ENCODE assay signal across 18 cellular contexts in genomic region chr15:91023720-91024119, GRCh38. TPM values are rescaled to one million over a fixed set of nuclear protein-coding genes. Genes with fewer than 3 reads are reported as not detected.
DNase-seq lines count a peak whose midpoint lies in the region; ATAC-seq and TF ChIP-seq lines count a peak whose summit lies in the region.
"Had no signal": no experiment of that assay in that cellular context is flagged by ENCODE, and none has a peak within 500 bp of the region (broad histone marks: within the 10 kb centered on the region; RNA-seq: fewer than 3 reads in every experiment).

No MANE protein-coding gene starts in this region.

- no peaks in the 10 kb centered on the region for H3K36me3 Mint-ChIP-seq in natural killer cell
- H3K36me3 Mint-ChIP-seq in natural killer cell treated with Interleukin-12 subunit alpha and Interleukin-12 subunit beta and Interleukin-15 and Interleukin-18, amount 100 ng/mL, for 72 hours = no peaks in the 10 kb centered on the region
- no peaks in the 10 kb centered on the region for H3K36me3 Mint-ChIP-seq in naive B cell
- peaks cover 8% of the 10 kb centered on the region for H3K36me3 Mint-ChIP-seq in stimulated activated effector memory CD8-positive, alpha-beta T cell treated with anti-CD3 and anti-CD28 coated beads, Interleukin-12 subunit alpha, Interleukin-12 subunit beta, amount 100 ng/mL, for 72 hours

- no peaks in the 10 kb centered on the region for H3K36me3 ChIP-seq in Karpas-422 (ENCODE audit: insufficient read depth, low read length)
- 0 out of 2 replicates have a peak, but pooled peaks cover 3% of the 10 kb centered on the region for H3K36me3 ChIP-seq in WERI-Rb-1

- no peaks in the 10 kb centered on the region for H4K20me1 ChIP-seq in Karpas-422 (ENCODE audit: insufficient read depth, low read depth, low read length)

- H3K4me1 ChIP-seq in Karpas-422 (ENCODE audit: low read length) = peaks cover 24% of the 10 kb centered on the region

- H3K4me1 Mint-ChIP-seq in natural killer cell (peaks cover 13 to 39% of the 10 kb centered on the region in 2 donors), naive B cell (peaks cover 31 to 40% (median 40%) of the 10 kb centered on the region in 3 donors)
- H3K4me1 Mint-ChIP-seq in natural killer cell treated with Interleukin-12 subunit alpha and Interleukin-12 subunit beta and Interleukin-15 and Interleukin-18, amount 100 ng/mL, for 72 hours (ENCODE audit: low read depth in 2 of 2) = peaks cover 22 to 32% of the 10 kb centered on the region in 2 donors
- peaks cover 30% of the 10 kb centered on the region for H3K4me1 Mint-ChIP-seq in stimulated activated effector memory CD8-positive, alpha-beta T cell treated with anti-CD3 and anti-CD28 coated beads, Interleukin-12 subunit alpha, Interleukin-12 subunit beta, amount 100 ng/mL, for 72 hours

- H3K79me2 ChIP-seq in Karpas-422 (ENCODE audit: low read length) = peaks cover 37% of the 10 kb centered on the region

- no peaks in the 10 kb centered on the region for H3K27me3 Mint-ChIP-seq in natural killer cell (ENCODE audit: low read depth in 2 of 2)
- no peaks in the 10 kb centered on the region for H3K27me3 Mint-ChIP-seq in natural killer cell treated with Interleukin-12 subunit alpha and Interleukin-12 subunit beta and Interleukin-15 and Interleukin-18, amount 100 ng/mL, for 72 hours
- H3K27me3 Mint-ChIP-seq in naive B cell = no peaks in the 10 kb centered on the region

- ATAC-seq in natural killer cell = no peak
- no peak for ATAC-seq in natural killer cell treated with Interleukin-12 subunit alpha and Interleukin-12 subunit beta and Interleukin-15 and Interleukin-18, amount 100 ng/mL, for 72 hours
- ATAC-seq in naive B cell (ENCODE audit: low read depth in 2 of 2) = no peak
- no peak for ATAC-seq in stimulated activated effector memory CD8-positive, alpha-beta T cell treated with anti-CD3 and anti-CD28 coated beads, Interleukin-12 subunit alpha, Interleukin-12 subunit beta, amount 100 ng/mL, for 72 hours
- ATAC-seq: Right ventricle myocardium inferior had no signal

- peak overlapping the region; percentile 98 for H3K4me2 ChIP-seq in Karpas-422 (ENCODE audit: low read depth, low read length, poor library complexity, severe bottlenecking)

- H3K27me3 ChIP-seq in Karpas-422 (ENCODE audit: low read length) (no peaks in the 10 kb centered on the region), WERI-Rb-1 (ENCODE audit: insufficient read depth, low read depth, severe bottlenecking) (no peaks in the 10 kb centered on the region)
- H3K27me3 ChIP-seq: BLaER1 treated with 17β-estradiol and CSF1 and Interleukin-3, amounts not matched to agents 10 nM and 100 nM; MG63 had no signal

- no peak for DNase-seq in natural killer cell
- no peak for DNase-seq in natural killer cell treated with Interleukin-12 subunit alpha and Interleukin-12 subunit beta and Interleukin-15 and Interleukin-18, amount 100 ng/mL, for 72 hours (ENCODE audit: low spot score)
- DNase-seq in Karpas-422 = no peak
- no peak for DNase-seq in naive B cell
- no peak for DNase-seq in stimulated activated effector memory CD8-positive, alpha-beta T cell treated with anti-CD3 and anti-CD28 coated beads, Interleukin-12 subunit alpha, Interleukin-12 subunit beta, amount 100 ng/mL, for 72 hours (ENCODE audit: low spot score in 2 of 2)
- DNase-seq in activated CD4-positive, CD25-positive, alpha-beta regulatory T cell treated with anti-CD3 and anti-CD28 coated beads, Interleukin-2, amount 50 U/mL, for 72 hours = no peak
- no peak for DNase-seq in mesenteric fat pad (ENCODE audit: low spot score)
- DNase-seq in WERI-Rb-1 = no peak
- DNase-seq: DMS79, HFFc6, MG63, NCI-H1048, NCI-H1436, NCI-H2029, NCI-H2171, NCI-H69 had no signal

- H3K4me3 ChIP-seq in Karpas-422 (ENCODE audit: low read length) (no peak overlapping the region), WERI-Rb-1 (ENCODE audit: low read depth, low read length) (no peak overlapping the region)

- no peak overlapping the region for H3K9ac ChIP-seq in Karpas-422 (ENCODE audit: low read length)

- H2AFZ ChIP-seq in Karpas-422 (ENCODE audit: low read length) = no peak overlapping the region

- H3K9me3 Mint-ChIP-seq in natural killer cell (no peaks in the 10 kb centered on the region), naive B cell (no peaks in the 10 kb centered on the region)
- no peaks in the 10 kb centered on the region for H3K9me3 Mint-ChIP-seq in natural killer cell treated with Interleukin-12 subunit alpha and Interleukin-12 subunit beta and Interleukin-15 and Interleukin-18, amount 100 ng/mL, for 72 hours
- no peaks in the 10 kb centered on the region for H3K9me3 Mint-ChIP-seq in stimulated activated effector memory CD8-positive, alpha-beta T cell treated with anti-CD3 and anti-CD28 coated beads, Interleukin-12 subunit alpha, Interleukin-12 subunit beta, amount 100 ng/mL, for 72 hours
- H3K9me3 Mint-ChIP-seq: HFFc6 had no signal

- TF ChIP-seq CTCF in natural killer cell (IDR thresholded peaks at IDR 0.05) (no peak), WERI-Rb-1 (IDR thresholded peaks at IDR 0.05; ENCODE audit: low read depth, low read length) (no peak)

- H3K27ac Mint-ChIP-seq in natural killer cell = peak overlapping the region in 1 of 2 donors; percentile 53
- no peak overlapping the region for H3K27ac Mint-ChIP-seq in natural killer cell treated with Interleukin-12 subunit alpha and Interleukin-12 subunit beta and Interleukin-15 and Interleukin-18, amount 100 ng/mL, for 72 hours
- H3K27ac Mint-ChIP-seq in naive B cell = no peak overlapping the region
- H3K27ac Mint-ChIP-seq in stimulated activated effector memory CD8-positive, alpha-beta T cell treated with anti-CD3 and anti-CD28 coated beads, Interleukin-12 subunit alpha, Interleukin-12 subunit beta, amount 100 ng/mL, for 72 hours = no peak overlapping the region
- H3K27ac Mint-ChIP-seq: HFFc6 had no signal

- no peaks in the 10 kb centered on the region for H3K9me3 ChIP-seq in Karpas-422 (ENCODE audit: low read length)
- no peaks in the 10 kb centered on the region for H3K9me3 ChIP-seq in WERI-Rb-1 (ENCODE audit: severe bottlenecking)
- H3K9me3 ChIP-seq: BLaER1 treated with 17β-estradiol and CSF1 and Interleukin-3, amounts not matched to agents 10 nM and 100 nM; MG63 had no signal

- H3K9me2 ChIP-seq in Karpas-422 (replicated peaks; ENCODE audit: insufficient read depth, low read length) = no peaks in the 10 kb centered on the region

- no peak overlapping the region for H3K27ac ChIP-seq in Karpas-422 (ENCODE audit: low read length)
- H3K27ac ChIP-seq in WERI-Rb-1 = no peak overlapping the region

- intact Hi-C loops in natural killer cell (cut with micrococcal nuclease) = no loop called here

- H3K4me3 Mint-ChIP-seq in natural killer cell (peak overlapping the region; percentile 93), naive B cell (peak overlapping the region in 6 of 8 donors; percentile 36 to 99 (median 92))
- no peak overlapping the region for H3K4me3 Mint-ChIP-seq in natural killer cell treated with Interleukin-12 subunit alpha and Interleukin-12 subunit beta and Interleukin-15 and Interleukin-18, amount 100 ng/mL, for 72 hours
- H3K4me3 Mint-ChIP-seq in stimulated activated effector memory CD8-positive, alpha-beta T cell treated with anti-CD3 and anti-CD28 coated beads, Interleukin-12 subunit alpha, Interleukin-12 subunit beta, amount 100 ng/mL, for 72 hours = peak overlapping the region; percentile 85

RNA-seq across cellular contexts. Expression of gene VPS33B, which starts 1.3 kb away (rescaled TPM):
- total RNA-seq in natural killer cell = 10 to 100 TPM; 19.8 to 28.6 (median 24.9) TPM
- 10 to 100 TPM; 23.6 to 26.5 TPM for total RNA-seq in natural killer cell treated with Interleukin-12 subunit alpha and Interleukin-12 subunit beta and Interleukin-15 and Interleukin-18, amount 100 ng/mL, for 72 hours
- 5.7 and 7.5 TPM in 2 replicates for total RNA-seq in Karpas-422 (2014; rRNA removed; shearing (Covaris generic); ENCODE audit: low replicate concordance)
- 1 to 10 TPM; 4.6 to 7.5 (median 6.5) TPM for polyA plus RNA-seq in naive B cell (ENCODE audit: low read depth in 6 of 6)
- total RNA-seq in mesenteric fat pad = 13.4 TPM

RNA-seq across cellular contexts. Expression of gene PRC1, which starts 29.4 kb away (rescaled TPM):
- total RNA-seq in natural killer cell (10 to 100 TPM; 18.9 to 25.1 (median 23.3) TPM), mesenteric fat pad (3.8 TPM)
- total RNA-seq in natural killer cell treated with Interleukin-12 subunit alpha and Interleukin-12 subunit beta and Interleukin-15 and Interleukin-18, amount 100 ng/mL, for 72 hours = 100 to 1,000 TPM in 1 of 2 donors, 10 to 100 TPM in 1; 84.3 to 160 TPM
- 87.5 and 95.5 TPM in 2 replicates for total RNA-seq in Karpas-422 (2014; rRNA removed; shearing (Covaris generic); ENCODE audit: low replicate concordance)
- 1 to 10 TPM in 5 of 6 donors, not detected in 1; 1.8 to 8.9 (median 3.9) TPM for polyA plus RNA-seq in naive B cell (ENCODE audit: low read depth in 6 of 6)
